ENCODE assay signal across 1 cellular context in genomic region chr13:79361299-79361698, GRCh38.
TF ChIP-seq lines count a peak whose summit lies in the region.

No MANE protein-coding gene starts in this region.

TF ChIP-seq in HEK293, 187 proteins besides CTCF, POLR2A, EP300 and RAD21:
- TF ChIP-seq EGR2 (tag by site-specific recombination; IDR thresholded peaks at IDR 0.05; ENCODE audit: low read depth), result peak; percentile 80
- TF ChIP-seq ZNF624 (tag by site-specific recombination; IDR thresholded peaks at IDR 0.05), result no peak
- peak; percentile 69 for TF ChIP-seq ZFHX2 (tag by site-specific recombination; conservative IDR thresholded peaks at IDR 0.05)
- TF ChIP-seq SCRT1 (tag by site-specific recombination; IDR thresholded peaks at IDR 0.05; ENCODE audit: borderline replicate concordance), result peak; percentile 86
- TF ChIP-seq SCRT2 (tag by site-specific recombination; IDR thresholded peaks at IDR 0.05), result peak; percentile 91
